Comparison of ENCODE assay signal across 12 cellular contexts in genomic region chr20:16241911-16242310, GRCh38.
DNase-seq lines count a peak whose midpoint lies in the region; ATAC-seq and TF ChIP-seq lines count a peak whose summit lies in the region.
"Had no signal": no experiment of that assay in that cellular context is flagged by ENCODE, and none has a peak within 500 bp of the region (broad histone marks: within the 10 kb centered on the region; RNA-seq: fewer than 3 reads in every experiment).

No MANE protein-coding gene starts in this region.

- peaks cover 7 to 27% of the 10 kb centered on the region in 2 donors for H3K9me3 ChIP-seq in breast epithelium

- no peaks in the 10 kb centered on the region for H3K27me3 Mint-ChIP-seq in MCF 10A (ENCODE audit: insufficient read depth, unreplicated experiment)
- no peaks in the 10 kb centered on the region for H3K27me3 Mint-ChIP-seq in stimulated activated naive B cell treated with anti-CD40 and anti-IgM and Interleukin-4, amounts not matched to agents 10 μg/mL and 1 μg/mL and 100 μg/mL, for 72 hours

- no TSS peak for BruUV-seq in MCF 10A (replicated peaks; lab: Mats Ljungman, UMichigan)

- no peak for TF ChIP-seq CTCF in MCF 10A (IDR thresholded peaks at IDR 0.05; ENCODE audit: unreplicated experiment)
- TF ChIP-seq CTCF in breast epithelium (IDR thresholded peaks at IDR 0.05) = no peak

- H3K27ac ChIP-seq in breast epithelium = no peak overlapping the region
- H3K27ac ChIP-seq: coronary artery had no signal

- no peak overlapping the region for H3K4me3 Mint-ChIP-seq in MCF 10A (ENCODE audit: unreplicated experiment)
- H3K4me3 Mint-ChIP-seq in stimulated activated naive B cell treated with anti-CD40 and anti-IgM and Interleukin-4, amounts not matched to agents 10 μg/mL and 1 μg/mL and 100 μg/mL, for 72 hours = no peak overlapping the region
- H3K4me3 Mint-ChIP-seq: natural killer cell treated with Interleukin-12 subunit alpha and Interleukin-12 subunit beta and Interleukin-15 and Interleukin-18, amount 100 ng/mL, for 72 hours had no signal

- intact Hi-C loops in MCF 10A (cut with micrococcal nuclease) = no loop called here
- intact Hi-C loops in breast epithelium (cut with DNase I; ENCODE audit: low total_unique reads) = loop anchor here (10.0 kb wide), 1 partner anchor 1663 kb away; no protein-coding TSS in a partner anchor
- intact Hi-C loops in left ventricle myocardium superior (cut with micrococcal nuclease) = no loop called here

- no peaks in the 10 kb centered on the region for H3K36me3 Mint-ChIP-seq in MCF 10A (ENCODE audit: insufficient read depth, unreplicated experiment)
- H3K36me3 Mint-ChIP-seq in stimulated activated naive B cell treated with anti-CD40 and anti-IgM and Interleukin-4, amounts not matched to agents 10 μg/mL and 1 μg/mL and 100 μg/mL, for 72 hours = peaks cover 17 to 33% of the 10 kb centered on the region in 2 donors
- H3K36me3 Mint-ChIP-seq: activated naive CD4-positive, alpha-beta T cell treated with anti-CD3 and anti-CD28 coated beads, Interleukin-2, amount 50 U/mL, for 72 hours; natural killer cell treated with Interleukin-12 subunit alpha and Interleukin-12 subunit beta and Interleukin-15 and Interleukin-18, amount 100 ng/mL, for 72 hours had no signal

- H3K36me3 ChIP-seq in breast epithelium = no peaks in the 10 kb centered on the region

- ATAC-seq in left ventricle myocardium superior = peak; percentile 81
- peak; percentile 64 to 84 for ATAC-seq in stimulated activated naive B cell treated with anti-CD40 and anti-IgM and Interleukin-4, amounts not matched to agents 10 μg/mL and 1 μg/mL and 100 μg/mL, for 72 hours (replicated peaks)
- ATAC-seq: activated naive CD4-positive, alpha-beta T cell treated with anti-CD3 and anti-CD28 coated beads, Interleukin-2, amount 50 U/mL, for 72 hours; K562; natural killer cell treated with Interleukin-12 subunit alpha and Interleukin-12 subunit beta and Interleukin-15 and Interleukin-18, amount 100 ng/mL, for 72 hours had no signal

- in situ Hi-C loops in SK-MEL-5 (cut with HindIII; ENCODE audit: low pct_unique_long_range_greater_than_20kb, low sequenced_read_pairs) = no loop called here

- no peak overlapping the region for H3K27ac Mint-ChIP-seq in MCF 10A (ENCODE audit: low read depth, unreplicated experiment)
- no peak overlapping the region for H3K27ac Mint-ChIP-seq in stimulated activated naive B cell treated with anti-CD40 and anti-IgM and Interleukin-4, amounts not matched to agents 10 μg/mL and 1 μg/mL and 100 μg/mL, for 72 hours
- H3K27ac Mint-ChIP-seq: activated naive CD4-positive, alpha-beta T cell treated with anti-CD3 and anti-CD28 coated beads, Interleukin-2, amount 50 U/mL, for 72 hours; natural killer cell treated with Interleukin-12 subunit alpha and Interleukin-12 subunit beta and Interleukin-15 and Interleukin-18, amount 100 ng/mL, for 72 hours had no signal

- peak; percentile 12 for DNase-seq in MCF 10A (ENCODE audit: unreplicated experiment)
- DNase-seq in breast epithelium (ENCODE audit: low spot score in 2 of 2) = no peak
- DNase-seq in SK-MEL-5 (ENCODE audit: low read depth, low spot score) = peak; percentile 48
- no peak for DNase-seq in left ventricle myocardium superior
- peak; percentile 7 for DNase-seq in stimulated activated naive B cell treated with anti-CD40 and anti-IgM and Interleukin-4, amounts not matched to agents 10 μg/mL and 1 μg/mL and 100 μg/mL, for 72 hours
- no peak for DNase-seq in NCI-H510A (lab: John Stamatoyannopoulos, UW)
- DNase-seq in effector CD4-positive, alpha-beta T cell = no peak
- DNase-seq in COLO668 (lab: John Stamatoyannopoulos, UW; ENCODE audit: unreplicated experiment) = no peak

- no peak for TF ChIP-seq POLR2A in breast epithelium (IDR thresholded peaks at IDR 0.05)

- H3K4me3 ChIP-seq in breast epithelium = no peak overlapping the region
- H3K4me3 ChIP-seq: coronary artery, K562 had no signal

- H3K27me3 ChIP-seq in breast epithelium = no peaks in the 10 kb centered on the region

- peaks cover 13% of the 10 kb centered on the region for H3K9me3 Mint-ChIP-seq in MCF 10A (ENCODE audit: unreplicated experiment)
- peaks cover 6 to 24% of the 10 kb centered on the region in 2 donors for H3K9me3 Mint-ChIP-seq in stimulated activated naive B cell treated with anti-CD40 and anti-IgM and Interleukin-4, amounts not matched to agents 10 μg/mL and 1 μg/mL and 100 μg/mL, for 72 hours

- no peaks in the 10 kb centered on the region for H3K4me1 ChIP-seq in breast epithelium

- CTCF ChIA-PET in MCF 10A (lab: Yijun Ruan, JAX) = interaction anchor here (0.6 kb wide), 1 partner anchor 12 kb away, joined by 3 read pairs; no protein-coding TSS in a partner anchor

- POLR2A ChIA-PET in MCF 10A (lab: Yijun Ruan, JAX) = no interaction called here

- no peaks in the 10 kb centered on the region for H3K4me1 Mint-ChIP-seq in MCF 10A (ENCODE audit: insufficient read depth, unreplicated experiment)
- H3K4me1 Mint-ChIP-seq in stimulated activated naive B cell treated with anti-CD40 and anti-IgM and Interleukin-4, amounts not matched to agents 10 μg/mL and 1 μg/mL and 100 μg/mL, for 72 hours = peaks cover 15 to 32% of the 10 kb centered on the region in 2 donors

Comparison
In these comparisons a context has a peak if more than half of its experiments do, and no peak if none do; other contexts are left out.
1. DNase-seq: peak in MCF 10A (single experiment), SK-MEL-5 (single experiment) and stimulated activated naive B cell treated with anti-CD40 and anti-IgM and Interleukin-4, amounts not matched to agents 10 μg/mL and 1 μg/mL and 100 μg/mL, for 72 hours (single experiment); none in breast epithelium (0 of 2), left ventricle myocardium superior (single experiment), NCI-H510A (single experiment), effector CD4-positive, alpha-beta T cell (single experiment) and COLO668 (single experiment).